In the genomic region with DNA sequence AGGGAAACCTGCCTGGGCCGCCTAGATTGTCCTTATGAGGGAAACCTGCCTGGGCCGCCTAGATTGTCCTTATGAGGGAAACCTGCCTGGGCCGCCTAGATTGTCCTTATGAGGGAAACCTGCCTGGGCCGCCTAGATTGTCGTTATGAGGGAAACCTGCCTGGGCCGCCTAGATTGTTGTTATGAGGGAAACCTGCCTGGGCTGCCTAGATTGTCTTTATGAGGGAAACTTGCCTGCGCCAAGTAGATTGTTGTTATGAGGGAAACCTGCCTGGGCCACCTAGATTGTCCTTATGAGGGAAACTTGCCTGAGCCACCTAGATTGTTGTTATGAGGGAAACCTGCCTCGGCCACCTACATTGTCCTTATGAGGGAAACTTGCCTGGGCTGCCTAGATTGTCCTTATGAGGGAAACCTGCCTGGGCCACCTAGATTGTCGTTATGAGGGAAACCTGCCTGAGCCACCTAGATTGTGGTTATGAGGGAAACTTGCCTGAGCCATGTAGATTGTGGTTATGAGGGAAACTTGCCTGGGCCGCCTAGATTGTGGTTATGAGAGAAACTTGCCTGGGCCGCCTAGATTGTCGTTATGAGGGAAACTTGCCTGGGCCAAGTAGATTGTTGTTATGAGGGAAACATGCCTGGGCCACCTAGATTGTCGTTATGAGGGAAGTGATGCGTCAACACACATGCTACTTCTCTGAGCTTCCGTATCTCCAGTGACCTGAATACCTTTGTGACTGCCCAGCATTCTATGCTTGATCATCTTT, we compare ENCODE assay signal across 14 cellular contexts. TPM values are rescaled to one million over a fixed set of nuclear protein-coding genes. Genes with fewer than 3 reads are reported as not detected.
"Had no signal": no experiment of that assay in that cellular context is flagged by ENCODE, and none has a peak within 500 bp of the region (broad histone marks: within the 10 kb centered on the region; RNA-seq: fewer than 3 reads in every experiment).

No MANE protein-coding gene starts in this region.

RNA-seq across cellular contexts. Expression of gene SMCO1, which starts 3.3 kb away (rescaled TPM):
- total RNA-seq: activated CD4-positive, alpha-beta T cell treated with anti-CD3 and anti-CD28 coated beads for 36 hours; activated CD8-positive, alpha-beta memory T cell treated with anti-CD3 and anti-CD28 coated beads for 36 hours; activated T-helper 1 cell treated with anti-CD3 and anti-CD28 coated beads, Interleukin-12 subunit alpha, Interleukin-12 subunit beta, Interleukin-2, Interleukin-4 antibody, amounts not matched to agents 30 ng/mL and 10 ng/mL and 1 ng/mL, durations not matched to agents 14 hours and 24 hours and 36 hours; breast epithelium; epithelial cell of proximal tubule; glomerular endothelial cell; left lung; lower lobe of right lung; mononuclear cell; natural killer cell; occipital lobe; pulmonary artery endothelial cell; stomach; upper lobe of right lung had no signal
